Comparison of ENCODE assay signal across 2 cellular contexts in the genomic region with DNA sequence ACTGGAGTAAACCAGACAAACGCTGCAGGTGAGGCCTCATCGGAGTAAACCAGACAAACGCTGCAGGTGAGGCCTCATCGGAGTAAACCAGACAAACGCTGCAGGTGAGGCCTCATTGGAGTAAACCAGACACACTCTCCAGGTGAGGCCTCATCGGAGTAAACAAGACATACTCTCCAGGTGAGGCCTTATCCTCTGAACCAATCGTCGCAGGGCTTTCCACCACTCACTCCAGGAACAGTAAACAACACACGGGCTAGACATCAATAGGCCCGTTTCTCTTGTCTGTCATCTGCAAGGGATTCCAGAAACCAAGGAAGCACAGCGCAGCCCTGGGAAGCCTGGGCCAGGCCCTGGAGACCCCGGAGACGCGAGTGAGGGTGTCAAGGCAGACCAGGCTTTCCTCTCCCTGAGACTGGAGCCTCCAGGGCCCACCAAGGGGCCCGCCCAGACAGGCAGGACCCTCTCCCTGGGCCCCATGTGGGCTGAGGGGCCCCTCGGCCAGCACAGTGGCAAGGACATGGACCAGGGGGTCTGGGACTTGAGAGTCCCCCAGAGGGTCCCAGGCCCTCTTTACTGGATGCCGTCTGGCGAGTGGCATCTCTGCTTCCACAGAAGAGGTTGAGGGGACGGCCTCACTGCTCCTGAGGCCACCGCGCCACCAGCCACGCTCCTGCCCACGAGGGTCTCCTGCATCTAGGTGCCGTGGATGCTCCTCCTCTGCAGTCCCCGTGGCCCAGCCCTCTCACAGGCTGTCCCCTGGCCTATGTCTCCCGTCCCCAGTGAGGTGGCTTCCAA.
A peak's percentile ranks its signal among the peaks of the same experiment; 100 is the strongest.
TF ChIP-seq lines count a peak whose summit lies in the region.

No MANE protein-coding gene starts in this region.

TF ChIP-seq in HepG2, 621 proteins besides CTCF, POLR2A, EP300 and RAD21:
- TF ChIP-seq, protein P1, sequence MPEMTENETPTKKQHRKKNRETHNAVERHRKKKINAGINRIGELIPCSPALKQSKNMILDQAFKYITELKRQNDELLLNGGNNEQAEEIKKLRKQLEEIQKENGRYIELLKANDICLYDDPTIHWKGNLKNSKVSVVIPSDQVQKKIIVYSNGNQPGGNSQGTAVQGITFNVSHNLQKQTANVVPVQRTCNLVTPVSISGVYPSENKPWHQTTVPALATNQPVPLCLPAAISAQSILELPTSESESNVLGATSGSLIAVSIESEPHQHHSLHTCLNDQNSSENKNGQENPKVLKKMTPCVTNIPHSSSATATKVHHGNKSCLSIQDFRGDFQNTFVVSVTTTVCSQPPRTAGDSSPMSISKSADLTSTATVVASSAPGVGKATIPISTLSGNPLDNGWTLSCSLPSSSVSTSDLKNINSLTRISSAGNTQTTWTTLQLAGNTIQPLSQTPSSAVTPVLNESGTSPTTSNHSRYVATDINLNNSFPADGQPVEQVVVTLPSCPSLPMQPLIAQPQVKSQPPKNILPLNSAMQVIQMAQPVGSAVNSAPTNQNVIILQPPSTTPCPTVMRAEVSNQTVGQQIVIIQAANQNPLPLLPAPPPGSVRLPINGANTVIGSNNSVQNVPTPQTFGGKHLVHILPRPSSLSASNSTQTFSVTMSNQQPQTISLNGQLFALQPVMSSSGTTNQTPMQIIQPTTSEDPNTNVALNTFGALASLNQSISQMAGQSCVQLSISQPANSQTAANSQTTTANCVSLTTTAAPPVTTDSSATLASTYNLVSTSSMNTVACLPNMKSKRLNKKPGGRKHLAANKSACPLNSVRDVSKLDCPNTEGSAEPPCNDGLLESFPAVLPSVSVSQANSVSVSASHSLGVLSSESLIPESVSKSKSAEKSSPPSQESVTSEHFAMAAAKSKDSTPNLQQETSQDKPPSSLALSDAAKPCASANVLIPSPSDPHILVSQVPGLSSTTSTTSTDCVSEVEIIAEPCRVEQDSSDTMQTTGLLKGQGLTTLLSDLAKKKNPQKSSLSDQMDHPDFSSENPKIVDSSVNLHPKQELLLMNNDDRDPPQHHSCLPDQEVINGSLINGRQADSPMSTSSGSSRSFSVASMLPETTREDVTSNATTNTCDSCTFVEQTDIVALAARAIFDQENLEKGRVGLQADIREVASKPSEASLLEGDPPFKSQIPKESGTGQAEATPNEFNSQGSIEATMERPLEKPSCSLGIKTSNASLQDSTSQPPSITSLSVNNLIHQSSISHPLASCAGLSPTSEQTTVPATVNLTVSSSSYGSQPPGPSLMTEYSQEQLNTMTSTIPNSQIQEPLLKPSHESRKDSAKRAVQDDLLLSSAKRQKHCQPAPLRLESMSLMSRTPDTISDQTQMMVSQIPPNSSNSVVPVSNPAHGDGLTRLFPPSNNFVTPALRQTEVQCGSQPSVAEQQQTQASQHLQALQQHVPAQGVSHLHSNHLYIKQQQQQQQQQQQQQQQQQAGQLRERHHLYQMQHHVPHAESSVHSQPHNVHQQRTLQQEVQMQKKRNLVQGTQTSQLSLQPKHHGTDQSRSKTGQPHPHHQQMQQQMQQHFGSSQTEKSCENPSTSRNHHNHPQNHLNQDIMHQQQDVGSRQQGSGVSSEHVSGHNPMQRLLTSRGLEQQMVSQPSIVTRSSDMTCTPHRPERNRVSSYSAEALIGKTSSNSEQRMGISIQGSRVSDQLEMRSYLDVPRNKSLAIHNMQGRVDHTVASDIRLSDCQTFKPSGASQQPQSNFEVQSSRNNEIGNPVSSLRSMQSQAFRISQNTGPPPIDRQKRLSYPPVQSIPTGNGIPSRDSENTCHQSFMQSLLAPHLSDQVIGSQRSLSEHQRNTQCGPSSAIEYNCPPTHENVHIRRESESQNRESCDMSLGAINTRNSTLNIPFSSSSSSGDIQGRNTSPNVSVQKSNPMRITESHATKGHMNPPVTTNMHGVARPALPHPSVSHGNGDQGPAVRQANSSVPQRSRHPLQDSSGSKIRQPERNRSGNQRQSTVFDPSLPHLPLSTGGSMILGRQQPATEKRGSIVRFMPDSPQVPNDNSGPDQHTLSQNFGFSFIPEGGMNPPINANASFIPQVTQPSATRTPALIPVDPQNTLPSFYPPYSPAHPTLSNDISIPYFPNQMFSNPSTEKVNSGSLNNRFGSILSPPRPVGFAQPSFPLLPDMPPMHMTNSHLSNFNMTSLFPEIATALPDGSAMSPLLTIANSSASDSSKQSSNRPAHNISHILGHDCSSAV (CRISPR knock-in tag; IDR thresholded peaks at IDR 0.05; ENCODE audit: borderline replicate concordance): no peak
- TF ChIP-seq, protein P2, sequence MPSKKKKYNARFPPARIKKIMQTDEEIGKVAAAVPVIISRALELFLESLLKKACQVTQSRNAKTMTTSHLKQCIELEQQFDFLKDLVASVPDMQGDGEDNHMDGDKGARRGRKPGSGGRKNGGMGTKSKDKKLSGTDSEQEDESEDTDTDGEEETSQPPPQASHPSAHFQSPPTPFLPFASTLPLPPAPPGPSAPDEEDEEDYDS (CRISPR knock-in tag; IDR thresholded peaks at IDR 0.05): no peak
- no peak for TF ChIP-seq ZFYVE20 (CRISPR knock-in tag; IDR thresholded peaks at IDR 0.05; ENCODE audit: borderline replicate concordance, low read depth)
- TF ChIP-seq NFIB (CRISPR knock-in tag; IDR thresholded peaks at IDR 0.05; ENCODE audit: borderline replicate concordance): 0 out of 2 replicates have a peak, but pooled peaks have one; percentile 2
- TF ChIP-seq ZSCAN22 (CRISPR knock-in tag; IDR thresholded peaks at IDR 0.05): no peak
- TF ChIP-seq, protein P3, sequence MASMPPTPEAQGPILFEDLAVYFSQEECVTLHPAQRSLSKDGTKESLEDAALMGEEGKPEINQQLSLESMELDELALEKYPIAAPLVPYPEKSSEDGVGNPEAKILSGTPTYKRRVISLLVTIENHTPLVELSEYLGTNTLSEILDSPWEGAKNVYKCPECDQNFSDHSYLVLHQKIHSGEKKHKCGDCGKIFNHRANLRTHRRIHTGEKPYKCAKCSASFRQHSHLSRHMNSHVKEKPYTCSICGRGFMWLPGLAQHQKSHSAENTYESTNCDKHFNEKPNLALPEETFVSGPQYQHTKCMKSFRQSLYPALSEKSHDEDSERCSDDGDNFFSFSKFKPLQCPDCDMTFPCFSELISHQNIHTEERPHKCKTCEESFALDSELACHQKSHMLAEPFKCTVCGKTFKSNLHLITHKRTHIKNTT (CRISPR knock-in tag; IDR thresholded peaks at IDR 0.05): no peak
- no peak for TF ChIP-seq ZFP1 (CRISPR knock-in tag; IDR thresholded peaks at IDR 0.05)
- TF ChIP-seq, protein P4, sequence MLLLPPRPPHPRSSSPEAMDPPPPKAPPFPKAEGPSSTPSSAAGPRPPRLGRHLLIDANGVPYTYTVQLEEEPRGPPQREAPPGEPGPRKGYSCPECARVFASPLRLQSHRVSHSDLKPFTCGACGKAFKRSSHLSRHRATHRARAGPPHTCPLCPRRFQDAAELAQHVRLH (CRISPR knock-in tag; IDR thresholded peaks at IDR 0.05; ENCODE audit: borderline replicate concordance, low read depth): no peak
- TF ChIP-seq ZEB1 (IDR thresholded peaks at IDR 0.05; ENCODE audit: insufficient replicate concordance, low read depth): peak; percentile 16
- TF ChIP-seq, protein P5, sequence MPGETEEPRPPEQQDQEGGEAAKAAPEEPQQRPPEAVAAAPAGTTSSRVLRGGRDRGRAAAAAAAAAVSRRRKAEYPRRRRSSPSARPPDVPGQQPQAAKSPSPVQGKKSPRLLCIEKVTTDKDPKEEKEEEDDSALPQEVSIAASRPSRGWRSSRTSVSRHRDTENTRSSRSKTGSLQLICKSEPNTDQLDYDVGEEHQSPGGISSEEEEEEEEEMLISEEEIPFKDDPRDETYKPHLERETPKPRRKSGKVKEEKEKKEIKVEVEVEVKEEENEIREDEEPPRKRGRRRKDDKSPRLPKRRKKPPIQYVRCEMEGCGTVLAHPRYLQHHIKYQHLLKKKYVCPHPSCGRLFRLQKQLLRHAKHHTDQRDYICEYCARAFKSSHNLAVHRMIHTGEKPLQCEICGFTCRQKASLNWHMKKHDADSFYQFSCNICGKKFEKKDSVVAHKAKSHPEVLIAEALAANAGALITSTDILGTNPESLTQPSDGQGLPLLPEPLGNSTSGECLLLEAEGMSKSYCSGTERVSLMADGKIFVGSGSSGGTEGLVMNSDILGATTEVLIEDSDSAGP (CRISPR knock-in tag; IDR thresholded peaks at IDR 0.05; ENCODE audit: borderline replicate concordance): 0 out of 2 replicates have a peak, but pooled peaks have one; percentile 8
- peak; percentile 70 for TF ChIP-seq BCL6 (CRISPR knock-in tag; IDR thresholded peaks at IDR 0.05)

TF ChIP-seq in WTC11, 78 proteins besides CTCF, POLR2A, EP300 and RAD21:
- no peak for TF ChIP-seq GTF2I (CRISPR knock-in tag; conservative IDR thresholded peaks at IDR 0.05)
- TF ChIP-seq, protein P6, sequence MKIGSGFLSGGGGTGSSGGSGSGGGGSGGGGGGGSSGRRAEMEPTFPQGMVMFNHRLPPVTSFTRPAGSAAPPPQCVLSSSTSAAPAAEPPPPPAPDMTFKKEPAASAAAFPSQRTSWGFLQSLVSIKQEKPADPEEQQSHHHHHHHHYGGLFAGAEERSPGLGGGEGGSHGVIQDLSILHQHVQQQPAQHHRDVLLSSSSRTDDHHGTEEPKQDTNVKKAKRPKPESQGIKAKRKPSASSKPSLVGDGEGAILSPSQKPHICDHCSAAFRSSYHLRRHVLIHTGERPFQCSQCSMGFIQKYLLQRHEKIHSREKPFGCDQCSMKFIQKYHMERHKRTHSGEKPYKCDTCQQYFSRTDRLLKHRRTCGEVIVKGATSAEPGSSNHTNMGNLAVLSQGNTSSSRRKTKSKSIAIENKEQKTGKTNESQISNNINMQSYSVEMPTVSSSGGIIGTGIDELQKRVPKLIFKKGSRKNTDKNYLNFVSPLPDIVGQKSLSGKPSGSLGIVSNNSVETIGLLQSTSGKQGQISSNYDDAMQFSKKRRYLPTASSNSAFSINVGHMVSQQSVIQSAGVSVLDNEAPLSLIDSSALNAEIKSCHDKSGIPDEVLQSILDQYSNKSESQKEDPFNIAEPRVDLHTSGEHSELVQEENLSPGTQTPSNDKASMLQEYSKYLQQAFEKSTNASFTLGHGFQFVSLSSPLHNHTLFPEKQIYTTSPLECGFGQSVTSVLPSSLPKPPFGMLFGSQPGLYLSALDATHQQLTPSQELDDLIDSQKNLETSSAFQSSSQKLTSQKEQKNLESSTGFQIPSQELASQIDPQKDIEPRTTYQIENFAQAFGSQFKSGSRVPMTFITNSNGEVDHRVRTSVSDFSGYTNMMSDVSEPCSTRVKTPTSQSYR (CRISPR knock-in tag; IDR thresholded peaks at IDR 0.05): no peak
TF ChIP-seq in WTC11: peak in this region for 0.
